In the genomic region with DNA sequence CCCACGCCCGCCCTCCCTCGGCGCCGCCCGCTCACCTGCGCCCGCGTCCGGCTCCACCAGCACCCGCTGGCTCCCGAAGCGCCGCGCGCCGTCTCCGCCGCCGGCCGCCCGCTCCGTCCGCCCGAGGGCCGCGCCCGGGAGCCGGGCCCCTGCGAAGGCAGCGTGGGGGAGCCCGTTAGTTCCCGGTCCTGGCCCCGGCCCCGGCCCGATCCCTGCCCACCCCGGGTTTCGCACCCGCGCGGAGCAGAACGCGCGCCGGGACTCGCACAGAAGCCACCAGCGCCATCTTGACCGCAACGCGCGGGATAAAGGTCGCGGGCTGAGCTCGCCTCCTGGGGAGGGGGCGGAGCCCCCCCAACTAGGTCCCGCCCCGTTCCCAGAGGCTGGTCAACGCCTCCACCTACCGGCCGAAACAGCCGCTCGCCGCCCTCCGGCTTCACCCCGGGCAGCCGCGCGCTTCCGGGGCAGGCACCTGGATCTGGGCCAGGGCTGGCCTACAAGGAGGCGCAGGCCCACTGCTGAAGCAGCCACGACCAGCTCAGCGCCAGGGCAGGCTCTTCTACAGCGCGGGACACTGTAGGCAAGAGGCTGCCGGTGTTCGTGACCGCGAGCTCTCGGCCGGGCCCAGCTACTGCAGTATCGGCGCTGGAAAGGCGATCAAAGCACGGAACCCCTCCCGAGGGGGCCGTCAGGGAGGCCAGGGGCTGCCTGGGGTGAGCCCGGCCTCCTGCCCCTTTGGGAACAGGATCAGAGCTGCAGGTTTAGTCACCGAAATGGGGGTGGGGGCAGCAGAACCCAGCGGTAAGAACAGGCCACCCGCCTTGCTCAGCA, we compare ENCODE assay signal across 8 cellular contexts. TPM values are rescaled to one million over a fixed set of nuclear protein-coding genes. Genes with fewer than 3 reads are reported as not detected.
DNase-seq lines count a peak whose midpoint lies in the region; ATAC-seq, FAIRE-seq and TF ChIP-seq lines count a peak whose summit lies in the region.

A gene with protein sequence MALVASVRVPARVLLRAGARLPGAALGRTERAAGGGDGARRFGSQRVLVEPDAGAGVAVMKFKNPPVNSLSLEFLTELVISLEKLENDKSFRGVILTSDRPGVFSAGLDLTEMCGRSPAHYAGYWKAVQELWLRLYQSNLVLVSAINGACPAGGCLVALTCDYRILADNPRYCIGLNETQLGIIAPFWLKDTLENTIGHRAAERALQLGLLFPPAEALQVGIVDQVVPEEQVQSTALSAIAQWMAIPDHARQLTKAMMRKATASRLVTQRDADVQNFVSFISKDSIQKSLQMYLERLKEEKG (minus strand): TSS at position 307 of the 831 bp plus-strand sequence. CDS start 21 bp downstream, at position 286.

- H3K9me3 ChIP-seq in right atrium auricular region (no peaks in the 10 kb centered on the region), uterus (no peaks in the 10 kb centered on the region)

- H3K4me1 ChIP-seq in right atrium auricular region: peaks cover 0 to 18% of the 10 kb centered on the region in 2 donors
- H3K4me1 ChIP-seq in uterus: peaks cover 0 to 7% of the 10 kb centered on the region in 2 donors

- peak; percentile 98 for FAIRE-seq in GM12891 (lab: Jason Lieb, UNC)

- peak; percentile 93 for ATAC-seq in HG02763 (IDR thresholded peaks at IDR 0.05; ENCODE audit: unreplicated experiment)

- H3K27ac ChIP-seq in right atrium auricular region: peak within 1 kb of the TSS; percentile 86 to 91
- H3K27ac ChIP-seq in uterus: peak within 1 kb of the TSS; percentile 73 to 91

- H3K4me3 ChIP-seq in right atrium auricular region (peak within 1 kb of the TSS; percentile 74 to 76), uterus (peak within 1 kb of the TSS; percentile 31 to 86)

- DNase-seq in GM12891 (ENCODE audit: insufficient read length, low spot score): peak; percentile 99
- peak; percentile 97 for DNase-seq in NCI-H146 (lab: John Stamatoyannopoulos, UW)
- peak; percentile 57 to 84 (median 67) for DNase-seq in T-helper 2 cell
- peak; percentile 35 to 96 (median 88) for DNase-seq in anterior cingulate cortex (lab: John Stamatoyannopoulos, UW)
- DNase-seq in right atrium auricular region (ENCODE audit: low spot score): peak; percentile 94
- DNase-seq in pulmonary artery endothelial cell (ENCODE audit: low read depth, low spot score): peak; percentile 67
- peak; percentile 94 to 97 for DNase-seq in uterus

- TF ChIP-seq POLR2A in GM12891 (IDR thresholded peaks at IDR 0.05; ENCODE audit: low read depth, low read length) (peak; percentile 51; the same call in 1 of the 2 replicates), uterus (IDR thresholded peaks at IDR 0.05) (peak; percentile 85 to 89)

- H3K27me3 ChIP-seq in right atrium auricular region (no peaks in the 10 kb centered on the region), uterus (no peaks in the 10 kb centered on the region)

- H3K36me3 ChIP-seq in right atrium auricular region (peaks cover 40% of the 10 kb centered on the region), uterus (no peaks in the 10 kb centered on the region)

- TF ChIP-seq CTCF in right atrium auricular region (IDR thresholded peaks at IDR 0.05): peak; percentile 66 to 87
- TF ChIP-seq CTCF in uterus (IDR thresholded peaks at IDR 0.05): peak; percentile 76 to 95 (median 91)

- intact Hi-C loops in uterus (cut with DNase I; ENCODE audit: low total_unique reads): no loop called here

TF ChIP-seq in GM12891, 5 proteins besides CTCF, POLR2A, EP300 and RAD21:
- no peak for TF ChIP-seq SPI1 (IDR thresholded peaks at IDR 0.05; ENCODE audit: low read depth, low read length)
- peak; percentile 87 for TF ChIP-seq TAF1 (IDR thresholded peaks at IDR 0.05; ENCODE audit: low read depth, low read length)
- TF ChIP-seq POLR2AphosphoS5 (IDR thresholded peaks at IDR 0.05; ENCODE audit: low read depth, low read length): peak; percentile 89
- no peak for TF ChIP-seq POU2F2 (IDR thresholded peaks at IDR 0.05; ENCODE audit: low read depth, low read length)
TF ChIP-seq in GM12891: peak in this region for 2.

RNA-seq across cellular contexts. Expression of the gene that starts here (rescaled TPM):
- polyA plus RNA-seq in GM12891 (2012; ENCODE audit: low read depth, missing spikeins): 29.5 TPM
- total RNA-seq in right atrium auricular region (100 to 1,000 TPM in 1 of 2 donors, 10 to 100 TPM in 1; 71.8 to 108 TPM), pulmonary artery endothelial cell (35.1 and 35.3 TPM in 2 replicates), uterus (10 to 100 TPM in 3 of 4 donors, 1 to 10 TPM in 1; 4.9 to 89.1 (median 40.1) TPM)

Comparison
In these comparisons a context has a peak if more than half of its experiments do, and no peak if none do; other contexts are left out.
1. Peak in every context shown above with its lines: DNase-seq, ATAC-seq, H3K4me3 ChIP-seq and H3K27ac ChIP-seq.